Comparison of ENCODE assay signal across 8 cellular contexts in genomic region chr1:26833432-26834405, GRCh38. TPM values are rescaled to one million over a fixed set of nuclear protein-coding genes. Genes with fewer than 3 reads are reported as not detected.
DNase-seq lines count a peak whose midpoint lies in the region; ATAC-seq and TF ChIP-seq lines count a peak whose summit lies in the region.

No MANE protein-coding gene starts in this region.

- H3K27me3 ChIP-seq in Peyer's patch = no peaks in the 10 kb centered on the region

- H3K9me3 ChIP-seq in Peyer's patch = no peaks in the 10 kb centered on the region

- TF ChIP-seq POLR2A in Peyer's patch (IDR thresholded peaks at IDR 0.05) = no peak

- peaks cover 0 to 57% (median 0%) of the 10 kb centered on the region in 3 donors for H3K36me3 ChIP-seq in Peyer's patch

- H3K27ac ChIP-seq in Peyer's patch = peak overlapping the region; percentile 47 to 90 (median 84)

- H3K4me1 ChIP-seq in Peyer's patch = peaks cover 0 to 17% (median 13%) of the 10 kb centered on the region in 4 donors

- peak overlapping the region; percentile 36 for H3K4me3 ChIP-seq in GM12875 (ENCODE audit: low read depth, low read length)
- H3K4me3 ChIP-seq in Peyer's patch = no peak overlapping the region

- TF ChIP-seq CTCF in GM12875 (IDR thresholded peaks at IDR 0.05; ENCODE audit: borderline replicate concordance, insufficient read depth, low read depth, low read length) (peak; percentile 50), Peyer's patch (IDR thresholded peaks at IDR 0.05) (peak in 4 of 6 experiments; percentile 4 to 35 (median 22))

- DNase-seq in Peyer's patch (peak; percentile 52 to 95 (median 93)), retina (peak; percentile 49), NCI-H510A (lab: John Stamatoyannopoulos, UW) (no peak), GOT3 (lab: John Stamatoyannopoulos, UW) (no peak), EL (no peak)
- peak; percentile 81 for DNase-seq in activated gamma-delta T cell treated with anti-CD3 and anti-CD28 coated beads, Interleukin-2, amount 50 U/mL, for 16 hours (ENCODE audit: low read depth)

- ATAC-seq in HG02571 (IDR thresholded peaks at IDR 0.05; ENCODE audit: unreplicated experiment) = peak; percentile 77

RNA-seq across cellular contexts. Expression of gene ZDHHC18, which starts 7.2 kb away (rescaled TPM):
- total RNA-seq in Peyer's patch = 10 to 100 TPM; 12.4 to 40.3 (median 29.0) TPM

RNA-seq across cellular contexts. Expression of gene SFN, which starts 29.2 kb away (rescaled TPM):
- total RNA-seq in Peyer's patch = 10 to 100 TPM; 19.8 to 66.6 (median 44.6) TPM

RNA-seq across cellular contexts. Expression of gene PIGV, which starts 46.0 kb away (rescaled TPM):
- total RNA-seq in Peyer's patch = 10 to 100 TPM in 3 of 4 donors, 1 to 10 TPM in 1; 9.9 to 24.5 (median 18.1) TPM

RNA-seq across cellular contexts. Expression of gene GPN2, which starts 56.4 kb away (rescaled TPM):
- 10 to 100 TPM; 13.5 to 19.6 (median 17.3) TPM for total RNA-seq in Peyer's patch

Comparison
In these comparisons a context has a peak if more than half of its experiments do, and no peak if none do; other contexts are left out.
1. DNase-seq: peak in Peyer's patch (3 of 3), activated gamma-delta T cell treated with anti-CD3 and anti-CD28 coated beads, Interleukin-2, amount 50 U/mL, for 16 hours (single experiment) and retina (single experiment); none in NCI-H510A (single experiment), GOT3 (single experiment) and EL (single experiment).